In genomic region chr2:58710795-58711279, GRCh38 we compare ENCODE assay signal across 1 cellular context.
TF ChIP-seq lines count a peak whose summit lies in the region.

No MANE protein-coding gene starts in this region.

TF ChIP-seq in K562, 482 proteins besides CTCF, POLR2A, EP300 and RAD21 (continued from another document and continues in another):
- TF ChIP-seq HINFP (tag; conservative IDR thresholded peaks at IDR 0.05; ENCODE audit: low read depth) (no peak), KDM1A (IDR thresholded peaks at IDR 0.05) (0 out of 4 replicates have a peak, but pooled peaks of 1 of the 2 experiments have one; percentile 8), DMBX1 (CRISPR knock-in tag; IDR thresholded peaks at IDR 0.05; ENCODE audit: borderline replicate concordance) (peak; percentile 43; the same call in 1 of the 2 replicates), ZC3H8 (IDR thresholded peaks at IDR 0.05) (no peak), TFAM (CRISPR knock-in tag; conservative IDR thresholded peaks at IDR 0.05) (no peak), ZNF354B (CRISPR knock-in tag; IDR thresholded peaks at IDR 0.05) (no peak), ESRRB (CRISPR knock-in tag; IDR thresholded peaks at IDR 0.05; ENCODE audit: borderline replicate concordance) (no peak), CTCFL (IDR thresholded peaks at IDR 0.05; ENCODE audit: borderline replicate concordance, insufficient read depth, low read depth, low read length, poor library complexity, severe bottlenecking) (no peak), ZNF639 (CRISPR knock-in tag; conservative IDR thresholded peaks at IDR 0.05 in 1 of 2, IDR thresholded peaks at IDR 0.05 in 1 of 2) (no peak), ZNF175 (CRISPR knock-in tag; IDR thresholded peaks at IDR 0.05; ENCODE audit: low read depth) (no peak), TRIM24 (IDR thresholded peaks at IDR 0.05) (no peak), CBX1 (IDR thresholded peaks at IDR 0.05; ENCODE audit: low read depth) (no peak), TSHZ1 (CRISPR knock-in tag; IDR thresholded peaks at IDR 0.05) (no peak), CBFA2T3 (IDR thresholded peaks at IDR 0.05) (no peak), HDAC6 (IDR thresholded peaks at IDR 0.05; ENCODE audit: low read depth, low read length) (no peak), ZNF316 (IDR thresholded peaks at IDR 0.05) (no peak), ZFP30 (CRISPR knock-in tag; IDR thresholded peaks at IDR 0.05; ENCODE audit: borderline replicate concordance) (no peak), SRSF7 (optimal IDR thresholded peaks at IDR 0.05; ENCODE audit: low read depth, low read length) (no peak), CEBPG (CRISPR knock-in tag; IDR thresholded peaks at IDR 0.05) (no peak), CEBPG (tag; conservative IDR thresholded peaks at IDR 0.05 in 1 of 2, IDR thresholded peaks at IDR 0.05 in 1 of 2) (peak; percentile 61 to 63), CBX2 (IDR thresholded peaks at IDR 0.05; ENCODE audit: insufficient read depth, low read length, poor library complexity, severe bottlenecking) (no peak), FIP1L1 (IDR thresholded peaks at IDR 0.05; ENCODE audit: low read depth, low read length, poor library complexity, severe bottlenecking) (no peak), ZNF551 (CRISPR knock-in tag; IDR thresholded peaks at IDR 0.05) (no peak), SIX5 (IDR thresholded peaks at IDR 0.05; ENCODE audit: borderline replicate concordance in 1 of 2, insufficient read depth in 1 of 2, low read depth in 1 of 2, low read length in 2 of 2) (no peak), KLF16 (IDR thresholded peaks at IDR 0.05) (no peak), ZBTB43 (CRISPR knock-in tag; IDR thresholded peaks at IDR 0.05) (no peak), TBP (optimal IDR thresholded peaks at IDR 0.05; ENCODE audit: low read depth, low read length) (no peak), RBFOX2 (IDR thresholded peaks at IDR 0.05; ENCODE audit: low read depth, low read length) (peak; percentile 51; the same call in 1 of the 2 replicates), ZNF384 (IDR thresholded peaks at IDR 0.05; ENCODE audit: low read depth, low read length) (no peak), ARID3B (CRISPR knock-in tag; IDR thresholded peaks at IDR 0.05; ENCODE audit: borderline replicate concordance) (no peak), CBX8 (IDR thresholded peaks at IDR 0.05; ENCODE audit: borderline replicate concordance, extremely low read depth, low read depth, low read length, poor library complexity, severe bottlenecking) (no peak), ZNF174 (CRISPR knock-in tag; IDR thresholded peaks at IDR 0.05) (no peak), TEAD2 (tag; IDR thresholded peaks at IDR 0.05) (no peak), STAT5B (CRISPR knock-in tag; IDR thresholded peaks at IDR 0.05) (no peak), HLTF (IDR thresholded peaks at IDR 0.05) (no peak), E4F1 (CRISPR knock-in tag; IDR thresholded peaks at IDR 0.05; ENCODE audit: borderline replicate concordance) (no peak), MTA2 (IDR thresholded peaks at IDR 0.05; ENCODE audit: low read depth) (no peak), HDAC3 (IDR thresholded peaks at IDR 0.05; ENCODE audit: borderline replicate concordance, partially characterized antibody) (no peak), ETV5 (CRISPR knock-in tag; IDR thresholded peaks at IDR 0.05; ENCODE audit: low read depth) (no peak), L3MBTL2 (IDR thresholded peaks at IDR 0.05) (peak; percentile 56), ZNF507 (tag; conservative IDR thresholded peaks at IDR 0.05) (no peak), STAT5A (IDR thresholded peaks at IDR 0.05; ENCODE audit: borderline replicate concordance, low read length) (peak; percentile 56; the same call in 1 of the 2 replicates), ATF6 (CRISPR knock-in tag; IDR thresholded peaks at IDR 0.05) (no peak), CTBP1 (IDR thresholded peaks at IDR 0.05; ENCODE audit: borderline replicate concordance) (peak; percentile 39; the same call in 1 of the 2 replicates), KAT7 (CRISPR knock-in tag; IDR thresholded peaks at IDR 0.05; ENCODE audit: borderline replicate concordance) (no peak), POLR3A (IDR thresholded peaks at IDR 0.05; ENCODE audit: borderline replicate concordance, extremely low read depth, insufficient read depth, insufficient read length) (no peak), SOX6 (IDR thresholded peaks at IDR 0.05) (peak; percentile 39; the same call in 1 of the 2 replicates), DPF2 (IDR thresholded peaks at IDR 0.05) (0 out of 2 replicates have a peak, but pooled peaks have one; percentile 14), ZSCAN32 (CRISPR knock-in tag; IDR thresholded peaks at IDR 0.05) (no peak), SMAD2 (IDR thresholded peaks at IDR 0.05; ENCODE audit: low read depth, low read length) (no peak), ZNF217 (CRISPR knock-in tag; IDR thresholded peaks at IDR 0.05) (no peak), NCOR1 (IDR thresholded peaks at IDR 0.05) (no peak), IRF1 (CRISPR knock-in tag; IDR thresholded peaks at IDR 0.05; ENCODE audit: borderline replicate concordance) (no peak), ESRRA (IDR thresholded peaks at IDR 0.05; ENCODE audit: borderline replicate concordance, low read depth) (peak; percentile 48; the same call in 1 of the 2 replicates), FOXA1 (IDR thresholded peaks at IDR 0.05; ENCODE audit: borderline replicate concordance) (no peak)
